In the genomic region with DNA sequence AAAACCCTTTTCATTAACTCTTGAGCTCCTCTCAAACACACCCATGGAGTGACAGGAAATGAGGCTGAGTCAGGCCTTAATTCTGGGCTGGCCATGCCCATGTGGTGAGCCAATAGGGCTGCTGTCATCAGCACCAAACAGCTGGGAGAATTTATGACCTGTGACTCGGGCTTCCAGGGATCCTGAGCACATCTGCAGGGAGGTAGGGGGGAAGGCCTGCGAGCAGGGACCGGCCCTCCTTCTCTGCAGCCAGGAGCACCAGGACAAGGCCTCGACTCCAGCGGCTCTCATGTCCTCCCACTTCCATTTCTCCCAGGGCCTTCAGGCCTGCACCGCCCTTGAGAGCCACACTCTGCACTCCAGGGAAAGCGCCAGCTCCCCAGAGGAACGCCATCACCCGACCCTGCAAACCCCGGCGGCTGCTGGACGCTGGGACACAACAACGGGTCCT, we compare ENCODE assay signal across 1 cellular context.
TF ChIP-seq lines count a peak whose summit lies in the region.

No MANE protein-coding gene starts in this region.

TF ChIP-seq in SK-N-SH treated with all-trans-retinoic acid at 6 μM for 48 hours, 23 proteins besides CTCF, POLR2A, EP300 and RAD21 (continued from another document):
- TF ChIP-seq, protein P1, sequence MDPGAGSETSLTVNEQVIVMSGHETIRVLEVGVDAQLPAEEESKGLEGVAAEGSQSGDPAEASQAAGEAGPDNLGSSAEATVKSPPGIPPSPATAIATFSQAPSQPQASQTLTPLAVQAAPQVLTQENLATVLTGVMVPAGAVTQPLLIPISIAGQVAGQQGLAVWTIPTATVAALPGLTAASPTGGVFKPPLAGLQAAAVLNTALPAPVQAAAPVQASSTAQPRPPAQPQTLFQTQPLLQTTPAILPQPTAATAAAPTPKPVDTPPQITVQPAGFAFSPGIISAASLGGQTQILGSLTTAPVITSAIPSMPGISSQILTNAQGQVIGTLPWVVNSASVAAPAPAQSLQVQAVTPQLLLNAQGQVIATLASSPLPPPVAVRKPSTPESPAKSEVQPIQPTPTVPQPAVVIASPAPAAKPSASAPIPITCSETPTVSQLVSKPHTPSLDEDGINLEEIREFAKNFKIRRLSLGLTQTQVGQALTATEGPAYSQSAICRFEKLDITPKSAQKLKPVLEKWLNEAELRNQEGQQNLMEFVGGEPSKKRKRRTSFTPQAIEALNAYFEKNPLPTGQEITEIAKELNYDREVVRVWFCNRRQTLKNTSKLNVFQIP (CRISPR knock-in tag; IDR thresholded peaks at IDR 0.05; ENCODE audit: borderline replicate concordance, low read depth): no peak
- no peak for TF ChIP-seq TOX (CRISPR knock-in tag; IDR thresholded peaks at IDR 0.05; ENCODE audit: borderline replicate concordance)
